In genomic region chr10:554182-554848, GRCh38 we compare ENCODE assay signal across 23 cellular contexts.
DNase-seq lines count a peak whose midpoint lies in the region; ATAC-seq and TF ChIP-seq lines count a peak whose summit lies in the region.
"Had no signal": no experiment of that assay in that cellular context is flagged by ENCODE, and none has a peak within 500 bp of the region (broad histone marks: within the 10 kb centered on the region; RNA-seq: fewer than 3 reads in every experiment).

No MANE protein-coding gene starts in this region.

- ATAC-seq in GM18907 (IDR thresholded peaks at IDR 0.05; ENCODE audit: unreplicated experiment), result no peak
- ATAC-seq in GM21381 (IDR thresholded peaks at IDR 0.05; ENCODE audit: unreplicated experiment), result no peak
- ATAC-seq: K562; left ventricle myocardium superior; stimulated activated naive B cell treated with anti-CD40 and anti-IgM and Interleukin-4, amounts not matched to agents 10 μg/mL and 1 μg/mL and 100 μg/mL, for 72 hours had no signal

- no peak for TF ChIP-seq CTCF in GM13977 (IDR thresholded peaks at IDR 0.05; ENCODE audit: extremely low read depth, insufficient read depth, missing control alignments)

- peak; percentile 11 for DNase-seq in Daoy (ENCODE audit: low read depth)
- DNase-seq in LHCN-M2 (ENCODE audit: low read depth), result peak; percentile 10
- DNase-seq in dermis blood vessel endothelial cell, result peak; percentile 65
- peak; percentile 39 for DNase-seq in mesenteric fat pad (ENCODE audit: low spot score)
- no peak for DNase-seq in activated CD4-positive, alpha-beta T cell treated with anti-CD3 and anti-CD28 coated beads, Interleukin-2, amount 50 U/mL, for 4 hours
- no peak for DNase-seq in GM13977 (ENCODE audit: low spot score)
- DNase-seq: activated CD4-positive, alpha-beta memory T cell treated with anti-CD3 and anti-CD28 coated beads for 36 hours; activated CD4-positive, CD25-positive, alpha-beta regulatory T cell; activated gamma-delta T cell; activated T-cell treated with anti-CD3 and anti-CD28 coated beads for 4 hours; CD4-positive, alpha-beta T cell; GOT3; hypothalamus; left ventricle myocardium superior; NCI-H146; NCI-H2171 treated with DMSO at 0.1 percent for 48 hours; NCI-H526; stimulated activated CD4-positive, alpha-beta T cell treated with anti-CD3 and anti-CD28 coated beads, Interleukin-2, amount 100 ng/mL, for 48 hours; stimulated activated naive B cell treated with anti-CD40 and anti-IgM and Interleukin-4, amounts not matched to agents 10 μg/mL and 1 μg/mL and 100 μg/mL, for 72 hours; testis had no signal

- in situ Hi-C loops in GM13977 (cut with MboI; ENCODE audit: low pct_unique_long_range_greater_than_20kb, low sequenced_read_pairs, unreplicated experiment), result no loop called here

Comparison
In these comparisons a context has a peak if more than half of its experiments do, and no peak if none do; other contexts are left out.
1. DNase-seq: peak in Daoy (single experiment), LHCN-M2 (single experiment), dermis blood vessel endothelial cell (single experiment) and mesenteric fat pad (single experiment); none in activated CD4-positive, alpha-beta T cell treated with anti-CD3 and anti-CD28 coated beads, Interleukin-2, amount 50 U/mL, for 4 hours (0 of 2) and GM13977 (single experiment).